Comparison of ENCODE assay signal across 9 cellular contexts in the genomic region with DNA sequence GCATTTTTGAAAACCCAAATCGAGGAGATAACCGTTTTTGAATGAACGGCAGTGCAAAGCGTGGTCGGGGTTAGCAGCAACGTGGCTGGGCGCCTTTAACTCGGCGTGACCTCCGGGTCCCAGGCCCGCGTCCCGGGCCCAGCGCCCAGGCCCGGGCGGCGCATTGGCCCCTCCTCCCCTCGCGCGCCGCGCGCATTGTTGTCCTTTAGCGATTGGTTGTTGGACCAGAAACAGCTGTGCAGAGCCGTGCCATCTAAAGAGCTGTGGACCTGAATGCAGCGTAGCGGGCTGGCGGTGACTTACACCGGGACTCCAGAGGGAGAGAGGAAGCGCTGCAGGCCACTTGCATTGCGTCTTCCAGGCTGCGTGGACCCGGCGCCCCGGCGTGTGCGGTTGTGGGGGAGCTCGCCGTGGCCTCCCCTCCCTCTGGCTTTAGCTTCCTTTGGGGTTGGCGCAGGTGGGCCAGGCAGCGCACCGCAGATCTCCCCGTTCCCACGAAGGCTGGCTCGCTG. TPM values are rescaled to one million over a fixed set of nuclear protein-coding genes. Genes with fewer than 3 reads are reported as not detected.
DNase-seq lines count a peak whose midpoint lies in the region; ATAC-seq and TF ChIP-seq lines count a peak whose summit lies in the region.
"Had no signal": no experiment of that assay in that cellular context is flagged by ENCODE, and none has a peak within 500 bp of the region (broad histone marks: within the 10 kb centered on the region; RNA-seq: fewer than 3 reads in every experiment).

A gene with protein sequence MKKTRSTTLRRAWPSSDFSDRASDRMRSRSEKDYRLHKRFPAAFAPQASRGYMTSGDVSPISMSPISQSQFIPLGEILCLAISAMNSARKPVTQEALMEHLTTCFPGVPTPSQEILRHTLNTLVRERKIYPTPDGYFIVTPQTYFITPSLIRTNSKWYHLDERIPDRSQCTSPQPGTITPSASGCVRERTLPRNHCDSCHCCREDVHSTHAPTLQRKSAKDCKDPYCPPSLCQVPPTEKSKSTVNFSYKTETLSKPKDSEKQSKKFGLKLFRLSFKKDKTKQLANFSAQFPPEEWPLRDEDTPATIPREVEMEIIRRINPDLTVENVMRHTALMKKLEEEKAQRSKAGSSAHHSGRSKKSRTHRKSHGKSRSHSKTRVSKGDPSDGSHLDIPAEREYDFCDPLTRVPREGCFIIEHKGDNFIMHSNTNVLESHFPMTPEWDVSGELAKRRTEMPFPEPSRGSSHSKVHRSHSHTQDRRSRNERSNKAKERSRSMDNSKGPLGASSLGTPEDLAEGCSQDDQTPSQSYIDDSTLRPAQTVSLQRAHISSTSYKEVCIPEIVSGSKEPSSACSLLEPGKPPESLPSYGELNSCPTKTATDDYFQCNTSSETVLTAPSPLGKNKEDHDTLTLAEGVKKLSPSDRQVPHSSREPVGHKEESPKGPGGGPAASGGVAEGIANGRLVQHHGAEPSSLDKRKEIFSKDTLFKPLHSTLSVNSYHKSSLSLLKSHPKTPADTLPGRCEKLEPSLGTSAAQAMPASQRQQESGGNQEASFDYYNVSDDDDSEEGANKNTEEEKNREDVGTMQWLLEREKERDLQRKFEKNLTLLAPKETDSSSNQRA (N-terminal part only) (plus strand): TSS at position 227 of the 512 bp plus-strand sequence. CDS start 1,484 bp downstream, outside the sequence.

- peak within 1 kb of the TSS; percentile 70 to 84 (median 80) for H3K27ac ChIP-seq in body of pancreas

- peak; percentile 79 to 90 (median 86) for TF ChIP-seq POLR2A in body of pancreas (IDR thresholded peaks at IDR 0.05)

- 0% methylated on average over 15 to 45 of the region's 45 CpGs for WGBS in body of pancreas, 2 donors

- ATAC-seq in body of pancreas = peak; percentile 95

- peak; percentile 66 to 84 (median 74) for DNase-seq in NCI-H1417 (lab: John Stamatoyannopoulos, UW)
- DNase-seq in NCI-H1417 treated with DMSO at 0.1 percent for 48 hours (lab: John Stamatoyannopoulos, UW) = no peak
- DNase-seq in NCI-H510A treated with DMSO at 0.1 percent for 48 hours (lab: John Stamatoyannopoulos, UW) = peak; percentile 44
- DNase-seq in body of pancreas = peak; percentile 91 to 94 (median 92)
- peak; percentile 87 for DNase-seq in putamen (ENCODE audit: low spot score)
- no peak for DNase-seq in NCI-H226
- DNase-seq in activated gamma-delta T cell treated with Interleukin-2 at 50 U/mL for 16 hours = no peak
- DNase-seq: activated B cell treated with CpG ODN at 0.5 μM for 24 hours had no signal

- H3K36me3 ChIP-seq in body of pancreas (replicated peaks in 1 of 2; ENCODE audit: insufficient read depth in 1 of 2, low read depth in 2 of 2) = no peaks in the 10 kb centered on the region
- no peaks in the 10 kb centered on the region for H3K36me3 ChIP-seq in iPS-15b (ENCODE audit: control insufficient read depth, insufficient read depth, low read length)

- H3K27me3 ChIP-seq in body of pancreas (no peaks in the 10 kb centered on the region), iPS-15b (ENCODE audit: control insufficient read depth, insufficient read depth, low read length) (peaks cover 63% of the 10 kb centered on the region)

- H3K9me3 ChIP-seq in body of pancreas = no peaks in the 10 kb centered on the region
- no peaks in the 10 kb centered on the region for H3K9me3 ChIP-seq in iPS-15b (ENCODE audit: control insufficient read depth, insufficient read depth, low read length)

- intact Hi-C loops in body of pancreas (cut with DNase I) = no loop called here

- peaks cover 31% of the 10 kb centered on the region for H3K4me1 ChIP-seq in body of pancreas
- H3K4me1 ChIP-seq in iPS-15b (ENCODE audit: control insufficient read depth, insufficient read depth, low read length) = peaks cover 14% of the 10 kb centered on the region

- H3K9ac ChIP-seq in iPS-15b (ENCODE audit: low read depth, low read length) = no peak within 1 kb of the TSS

- H3K4me3 ChIP-seq in body of pancreas = peak within 1 kb of the TSS; percentile 43 to 53
- H3K4me3 ChIP-seq in iPS-15b (ENCODE audit: low read depth, low read length) = peak within 1 kb of the TSS; percentile 69

- peak in 3 of 7 experiments; percentile 11 to 26 (median 21) for TF ChIP-seq CTCF in body of pancreas (IDR thresholded peaks at IDR 0.05)

RNA-seq across cellular contexts. Expression of the gene that starts here (rescaled TPM):
- 10 to 100 TPM; 15.0 to 15.8 TPM for total RNA-seq in body of pancreas
- total RNA-seq: activated B cell treated with CpG ODN at 0.5 μM for 24 hours had no signal

Comparison
In these comparisons a context has a peak if more than half of its experiments do, and no peak if none do; other contexts are left out.
1. DNase-seq: peak in NCI-H1417 (3 of 3), NCI-H510A treated with DMSO at 0.1 percent for 48 hours (single experiment), body of pancreas (4 of 4) and putamen (single experiment); none in NCI-H1417 treated with DMSO at 0.1 percent for 48 hours (single experiment), NCI-H226 (single experiment) and activated gamma-delta T cell treated with Interleukin-2 at 50 U/mL for 16 hours (single experiment).